Comparison of ENCODE assay signal across 32 cellular contexts in the genomic region with DNA sequence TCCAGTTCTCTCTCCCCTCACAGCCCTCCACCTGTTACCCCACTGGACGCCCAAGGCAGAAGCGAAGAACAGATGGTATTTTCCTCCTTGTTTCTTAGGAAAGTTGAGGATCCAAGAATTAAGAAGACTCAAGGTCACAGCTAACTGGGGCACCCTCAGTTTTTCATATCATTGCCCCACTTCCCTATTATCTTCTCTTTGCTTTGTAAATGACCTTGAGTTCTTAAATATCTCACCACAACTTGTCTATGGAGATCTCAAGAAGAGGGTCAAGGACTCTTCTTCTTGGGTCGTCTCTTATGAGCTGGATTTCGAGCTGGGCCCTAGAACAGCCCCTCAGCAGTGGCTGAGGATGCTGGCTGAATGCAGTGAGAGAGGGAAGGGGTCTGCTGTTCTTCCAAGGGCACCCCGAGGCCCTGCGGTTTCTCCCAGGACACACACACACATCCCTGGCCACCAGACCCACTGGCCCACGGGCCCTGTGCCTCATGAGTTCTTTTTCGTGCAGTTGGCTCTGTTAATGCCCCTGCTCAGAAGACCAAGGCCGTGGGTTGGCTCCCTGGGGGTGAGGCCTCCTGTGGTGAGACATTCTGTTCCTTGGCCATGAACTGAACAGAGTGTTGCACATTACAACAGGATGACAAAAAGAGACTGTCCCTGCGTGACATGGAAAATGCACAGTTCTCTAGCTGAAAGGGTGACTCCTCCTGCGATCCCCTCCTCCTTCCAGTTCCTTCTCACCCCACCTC. TPM values are rescaled to one million over a fixed set of nuclear protein-coding genes. Genes with fewer than 3 reads are reported as not detected.
A peak's percentile ranks its signal among the peaks of the same experiment; 100 is the strongest.
DNase-seq lines count a peak whose midpoint lies in the region; ATAC-seq and TF ChIP-seq lines count a peak whose summit lies in the region.
"Had no signal": no experiment of that assay in that cellular context is flagged by ENCODE, and none has a peak within 500 bp of the region (broad histone marks: within the 10 kb centered on the region; RNA-seq: fewer than 3 reads in every experiment).

No MANE protein-coding gene starts in this region.

- no peaks in the 10 kb centered on the region for H3K27me3 Mint-ChIP-seq in MCF 10A (ENCODE audit: insufficient read depth, unreplicated experiment)
- H3K27me3 Mint-ChIP-seq in activated T-cell treated with anti-CD3 and anti-CD28 coated beads, Interleukin-2, amount 50 U/mL, for 24 hours = no peaks in the 10 kb centered on the region
- H3K27me3 Mint-ChIP-seq: activated CD4-positive, alpha-beta T cell treated with anti-CD3 and anti-CD28 coated beads for 36 hours; B cell had no signal

- no peaks in the 10 kb centered on the region for H3K36me3 Mint-ChIP-seq in MCF 10A (ENCODE audit: insufficient read depth, unreplicated experiment)
- no peaks in the 10 kb centered on the region for H3K36me3 Mint-ChIP-seq in activated T-cell treated with anti-CD3 and anti-CD28 coated beads, Interleukin-2, amount 50 U/mL, for 24 hours (ENCODE audit: low read depth)
- H3K36me3 Mint-ChIP-seq: CD8-positive, alpha-beta memory T cell had no signal

- H3K4me1 Mint-ChIP-seq in MCF 10A (ENCODE audit: insufficient read depth, unreplicated experiment) = peaks cover 28% of the 10 kb centered on the region
- H3K4me1 Mint-ChIP-seq in activated T-cell treated with anti-CD3 and anti-CD28 coated beads, Interleukin-2, amount 50 U/mL, for 24 hours (ENCODE audit: low read depth) = no peaks in the 10 kb centered on the region
- H3K4me1 Mint-ChIP-seq: activated CD4-positive, alpha-beta T cell treated with anti-CD3 and anti-CD28 coated beads for 36 hours; B cell; CD8-positive, alpha-beta memory T cell had no signal

- no peaks in the 10 kb centered on the region for H3K9me3 Mint-ChIP-seq in MCF 10A (ENCODE audit: unreplicated experiment)
- H3K9me3 Mint-ChIP-seq in activated T-cell treated with anti-CD3 and anti-CD28 coated beads, Interleukin-2, amount 50 U/mL, for 24 hours = no peaks in the 10 kb centered on the region
- H3K9me3 Mint-ChIP-seq: CD8-positive, alpha-beta memory T cell; nephron progenitor cell; T-helper 2 cell treated with Interferon-gamma antibody and Interleukin-4, amounts not matched to agents 5 μg/mL and 100 μg/mL, for 36 hours had no signal

- TF ChIP-seq CTCF in MCF 10A (IDR thresholded peaks at IDR 0.05; ENCODE audit: unreplicated experiment) (no peak), mammary epithelial cell (conservative IDR thresholded peaks at IDR 0.05 in 1 of 2, IDR thresholded peaks at IDR 0.05 in 1 of 2; ENCODE audit: extremely low read depth in 1 of 2, insufficient read depth in 1 of 2, low read depth in 1 of 2, low read length in 2 of 2) (no peak), body of pancreas (IDR thresholded peaks at IDR 0.05) (no peak), tibial artery (IDR thresholded peaks at IDR 0.05) (no peak)

- WGBS in mammary epithelial cell (ENCODE audit: low coverage, missing lambda C conversion rate) = 84% methylated on average over 11 of the region's 11 CpGs
- WGBS in body of pancreas, 2 donors = 55 to 62% methylated on average over 9 to 11 of the region's 11 CpGs

- peak overlapping the region; percentile 1 for H3K27ac Mint-ChIP-seq in MCF 10A (ENCODE audit: low read depth, unreplicated experiment)
- H3K27ac Mint-ChIP-seq in activated T-cell treated with anti-CD3 and anti-CD28 coated beads, Interleukin-2, amount 50 U/mL, for 24 hours = no peak overlapping the region
- H3K27ac Mint-ChIP-seq: activated CD4-positive, alpha-beta T cell treated with anti-CD3 and anti-CD28 coated beads for 36 hours; activated CD8-positive, alpha-beta T cell treated with anti-CD3 and anti-CD28 coated beads, Interleukin-2, amount 10 ng/mL, durations not matched to agents 7 days and 5 days; B cell; T-helper 2 cell treated with Interferon-gamma antibody and Interleukin-4, amounts not matched to agents 5 μg/mL and 100 μg/mL, for 36 hours had no signal

- H3K4me3 ChIP-seq in mammary epithelial cell (replicated peaks in 1 of 3; ENCODE audit: insufficient read depth in 1 of 3, low read depth in 2 of 3, low read length in 3 of 3) = no peak overlapping the region
- H3K4me3 ChIP-seq in body of pancreas = no peak overlapping the region
- no peak overlapping the region for H3K4me3 ChIP-seq in tibial artery
- H3K4me3 ChIP-seq: lower lobe of right lung, mucosa of descending colon, ovary, right atrium auricular region, spleen, uterus had no signal

- POLR2A ChIA-PET in MCF 10A (lab: Yijun Ruan, JAX) = interaction anchor here (0.7 to 1.3 kb wide), 4 partner anchors 8 to 97 kb away, joined by 3 to 6 read pairs (median 3); no protein-coding TSS in a partner anchor

- BruUV-seq in MCF 10A (replicated peaks; lab: Mats Ljungman, UMichigan) (no TSS peak), mammary epithelial cell (replicated peaks; lab: Mats Ljungman, UMichigan) (no TSS peak)

- peaks cover 5% of the 10 kb centered on the region for H3K4me1 ChIP-seq in mammary epithelial cell (ENCODE audit: insufficient read depth, low read length)
- peaks cover 85% of the 10 kb centered on the region for H3K4me1 ChIP-seq in body of pancreas
- H3K4me1 ChIP-seq in tibial artery = peaks cover 0 to 14% (median 8%) of the 10 kb centered on the region in 4 donors
- H3K4me1 ChIP-seq: lower lobe of right lung had no signal

- H3K27ac ChIP-seq in mammary epithelial cell (ENCODE audit: insufficient read depth, low read depth, low read length) (no peak overlapping the region), body of pancreas (peak overlapping the region in 3 of 4 donors; percentile 89 to 94 (median 92)), tibial artery (no peak overlapping the region)
- H3K27ac ChIP-seq: brain microvascular endothelial cell, lower lobe of right lung, right atrium auricular region, spleen, uterus had no signal

- H3K36me3 ChIP-seq in mammary epithelial cell (ENCODE audit: insufficient read depth, low read length) (no peaks in the 10 kb centered on the region), body of pancreas (replicated peaks in 1 of 2; ENCODE audit: insufficient read depth in 1 of 2, low read depth in 2 of 2) (no peaks in the 10 kb centered on the region), tibial artery (no peaks in the 10 kb centered on the region)
- H3K36me3 ChIP-seq: brain microvascular endothelial cell, lower lobe of right lung, ovary, right atrium auricular region, spleen, uterus had no signal

- DNase-seq in MCF 10A (ENCODE audit: unreplicated experiment) = no peak
- no peak for DNase-seq in mammary epithelial cell
- DNase-seq in body of pancreas = peak in 3 of 4 donors; percentile 55 to 61 (median 58)
- peak; percentile 38 for DNase-seq in myocyte (ENCODE audit: low read depth)
- no peak for DNase-seq in HuH-7 (ENCODE audit: low spot score)
- DNase-seq in tibial artery = no peak
- no peak for DNase-seq in activated T-cell treated with anti-CD3 and anti-CD28 coated beads, Interleukin-2, amount 50 U/mL, for 24 hours
- DNase-seq: activated CD4-positive, alpha-beta T cell treated with anti-CD3 and anti-CD28 coated beads for 36 hours; activated CD8-positive, alpha-beta T cell treated with anti-CD3 and anti-CD28 coated beads, Interleukin-2, amount 10 ng/mL, durations not matched to agents 7 days and 5 days; activated effector memory CD4-positive, alpha-beta T cell treated with Interleukin-2 at 50 U/mL for 16 hours; brain microvascular endothelial cell; CD8-positive, alpha-beta memory T cell; effector memory CD4-positive, alpha-beta T cell; GF-D8; lower lobe of right lung; mucosa of descending colon; NCI-H1048; NCI-H187; NCI-H2171; nephron progenitor cell; ovary; PC-3; SHP77; spleen; stimulated activated CD4-positive, alpha-beta T cell treated with anti-CD3 and anti-CD28 coated beads, Interleukin-4, amount 100 ng/mL, for 1 hour; uterus had no signal

- no peaks in the 10 kb centered on the region for H4K20me1 ChIP-seq in mammary epithelial cell (ENCODE audit: insufficient read depth, low read length)

- H2AFZ ChIP-seq in mammary epithelial cell (ENCODE audit: low read depth, low read length) = no peak overlapping the region

- no peak overlapping the region for H3K9ac ChIP-seq in mammary epithelial cell (ENCODE audit: insufficient read depth, low read length)

- peak; percentile 3 for ATAC-seq in body of pancreas
- ATAC-seq in GM21825 (IDR thresholded peaks at IDR 0.05; ENCODE audit: unreplicated experiment) = no peak
- ATAC-seq: activated CD4-positive, alpha-beta T cell treated with anti-CD3 and anti-CD28 coated beads for 36 hours; activated CD8-positive, alpha-beta T cell treated with anti-CD3 and anti-CD28 coated beads, Interleukin-2, amount 10 ng/mL, durations not matched to agents 7 days and 5 days; HCT116; lower lobe of right lung; mucosa of descending colon; PC-3 had no signal

- dilution Hi-C loops in mammary epithelial cell (cut with HindIII; ENCODE audit: low sequenced_read_pairs) = no loop called here

- no peak overlapping the region for H3K4me2 ChIP-seq in mammary epithelial cell (ENCODE audit: insufficient read depth, low read depth, low read length)

- no peaks in the 10 kb centered on the region for H3K79me2 ChIP-seq in mammary epithelial cell (ENCODE audit: insufficient read depth, low read length)

- peak in 1 of 3 donors; percentile 13 for TF ChIP-seq POLR2A in body of pancreas (IDR thresholded peaks at IDR 0.05)

- H3K9me3 ChIP-seq in mammary epithelial cell (replicated peaks; ENCODE audit: insufficient read depth, low read length) (no peaks in the 10 kb centered on the region), body of pancreas (no peaks in the 10 kb centered on the region), tibial artery (no peaks in the 10 kb centered on the region)
- H3K9me3 ChIP-seq: lower lobe of right lung, mucosa of descending colon, ovary, right atrium auricular region, spleen, uterus had no signal

- no peaks in the 10 kb centered on the region for H3K27me3 ChIP-seq in mammary epithelial cell (ENCODE audit: insufficient read depth, low read length)
- H3K27me3 ChIP-seq in body of pancreas = no peaks in the 10 kb centered on the region
- no peaks in the 10 kb centered on the region for H3K27me3 ChIP-seq in tibial artery
- H3K27me3 ChIP-seq: brain microvascular endothelial cell, ovary, right atrium auricular region, spleen, uterus had no signal

- no peak overlapping the region for H3K4me3 Mint-ChIP-seq in MCF 10A (ENCODE audit: unreplicated experiment)
- no peak overlapping the region for H3K4me3 Mint-ChIP-seq in activated T-cell treated with anti-CD3 and anti-CD28 coated beads, Interleukin-2, amount 50 U/mL, for 24 hours
- H3K4me3 Mint-ChIP-seq: activated CD4-positive, alpha-beta T cell treated with anti-CD3 and anti-CD28 coated beads for 36 hours; activated CD8-positive, alpha-beta T cell treated with anti-CD3 and anti-CD28 coated beads, Interleukin-2, amount 10 ng/mL, durations not matched to agents 7 days and 5 days; B cell; CD8-positive, alpha-beta memory T cell; nephron progenitor cell; T-helper 2 cell treated with Interferon-gamma antibody and Interleukin-4, amounts not matched to agents 5 μg/mL and 100 μg/mL, for 36 hours had no signal

- in situ Hi-C loops in mammary epithelial cell (cut with MboI; ENCODE audit: low sequenced_read_pairs in 2 of 2) = no loop called here

- CTCF ChIA-PET in MCF 10A (lab: Yijun Ruan, JAX) (interaction anchor here (0.6 kb wide), 1 partner anchor 58 kb away, joined by 3 read pairs; no protein-coding TSS in a partner anchor), mammary epithelial cell (lab: Charles Lee; ENCODE audit: low non-redundant PET) (no interaction called here)

- intact Hi-C loops in MCF 10A (cut with micrococcal nuclease) (no loop called here), mammary epithelial cell (cut with micrococcal nuclease) (no loop called here), body of pancreas (cut with DNase I) (no loop called here), tibial artery (cut with DNase I; ENCODE audit: low total_unique reads) (no loop called here)

RNA-seq across cellular contexts. Expression of gene SH2D6, which starts 30.5 kb away (rescaled TPM):
- total RNA-seq in MCF 10A (2022) (0.84 and 2.2 TPM in 2 replicates), mammary epithelial cell (under 1 TPM in 1 of 2 donors, not detected in 1; 0.78 TPM), body of pancreas (10 to 100 TPM in 1 of 2 donors, under 1 TPM in 1; 0.26 to 15.5 TPM), myocyte (4.9 and 5.3 TPM in 2 replicates)
- 0.06 TPM for polyA plus RNA-seq in mammary epithelial cell
- polyA minus RNA-seq in mammary epithelial cell = not detected
- polyA plus RNA-seq in myocyte (2012) = 5.7 TPM
- total RNA-seq: epithelial cell of proximal tubule, PC-3, right atrium auricular region, uterus had no signal
- polyA plus RNA-seq: CD8-positive, alpha-beta memory T cell had no signal

RNA-seq across cellular contexts. Expression of gene CAPG, which starts 38.8 kb away (rescaled TPM):
- total RNA-seq in MCF 10A (2022) (173 and 188 TPM in 2 replicates), mammary epithelial cell (100 to 1,000 TPM; 140 to 186 TPM), body of pancreas (10 to 100 TPM; 26.0 to 35.0 TPM), myocyte (53.7 and 59.0 TPM in 2 replicates)
- 342 TPM for polyA plus RNA-seq in mammary epithelial cell
- 129 TPM for polyA minus RNA-seq in mammary epithelial cell
- 62.9 TPM for polyA plus RNA-seq in myocyte (2012)

Comparison
In these comparisons a context has a peak if more than half of its experiments do, and no peak if none do; other contexts are left out.
1. DNase-seq: peak in body of pancreas (3 of 4) and myocyte (single experiment); none in MCF 10A (single experiment), mammary epithelial cell (single experiment), HuH-7 (single experiment), tibial artery (0 of 2) and activated T-cell treated with anti-CD3 and anti-CD28 coated beads, Interleukin-2, amount 50 U/mL, for 24 hours (single experiment).
2. H3K27ac ChIP-seq: peak in body of pancreas (3 of 4); none in mammary epithelial cell (single experiment) and tibial artery (0 of 2).